ENCODE assay signal across 9 cellular contexts in genomic region chr21:42684109-42684916, GRCh38. TPM values are rescaled to one million over a fixed set of nuclear protein-coding genes. Genes with fewer than 3 reads are reported as not detected.
A peak's percentile ranks its signal among the peaks of the same experiment; 100 is the strongest.
DNase-seq lines count a peak whose midpoint lies in the region; ATAC-seq and TF ChIP-seq lines count a peak whose summit lies in the region.
"Had no signal": no experiment of that assay in that cellular context is flagged by ENCODE, and none has a peak within 500 bp of the region (broad histone marks: within the 10 kb centered on the region; RNA-seq: fewer than 3 reads in every experiment).

No MANE protein-coding gene starts in this region.

- H4K20me1 ChIP-seq in DND-41 (ENCODE audit: insufficient read depth, low read length) = no peaks in the 10 kb centered on the region

- no peaks in the 10 kb centered on the region for H3K9me3 Mint-ChIP-seq in activated naive CD4-positive, alpha-beta T cell treated with anti-CD3 and anti-CD28 coated beads, Interleukin-2, amount 10 ng/mL, durations not matched to agents 7 days and 5 days

- DNase-seq in DND-41 (peak; percentile 92), T-helper 17 cell (peak in 1 of 3 donors; percentile 25), LoVo (ENCODE audit: low spot score) (no peak), NCI-H524 (lab: John Stamatoyannopoulos, UW) (no peak)
- peak; percentile 74 for DNase-seq in activated naive CD4-positive, alpha-beta T cell treated with anti-CD3 and anti-CD28 coated beads, Interleukin-2, amount 10 ng/mL, durations not matched to agents 7 days and 5 days
- peak; percentile 20 to 29 for DNase-seq in stimulated activated CD4-positive, alpha-beta T cell treated with anti-CD3 and anti-CD28 coated beads, Interleukin-15, amount 100 ng/mL, for 1 hour (ENCODE audit: low read depth in 1 of 2, low spot score in 1 of 2)

- ATAC-seq in DND-41 (ENCODE audit: insufficient read depth, low read depth) (peak; percentile 83), T-helper 17 cell (peak; percentile 75), HG02588 (IDR thresholded peaks at IDR 0.05; ENCODE audit: unreplicated experiment) (no peak), HG03469 (IDR thresholded peaks at IDR 0.05; ENCODE audit: unreplicated experiment) (no peak)

- no peaks in the 10 kb centered on the region for H3K79me2 ChIP-seq in DND-41 (ENCODE audit: insufficient read depth, low read length)

- no peaks in the 10 kb centered on the region for H3K9me3 ChIP-seq in DND-41 (ENCODE audit: insufficient read depth, low read length, severe bottlenecking)
- no peaks in the 10 kb centered on the region for H3K9me3 ChIP-seq in T-helper 17 cell (ENCODE audit: control insufficient read depth, low read length, poor library complexity, severe bottlenecking)
- H3K9me3 ChIP-seq: ascending aorta had no signal

- H3K4me3 Mint-ChIP-seq in T-helper 17 cell = peak overlapping the region; percentile 85
- H3K4me3 Mint-ChIP-seq in activated naive CD4-positive, alpha-beta T cell treated with anti-CD3 and anti-CD28 coated beads, Interleukin-2, amount 10 ng/mL, durations not matched to agents 7 days and 5 days = peak overlapping the region; percentile 72

- H3K27me3 Mint-ChIP-seq in T-helper 17 cell = no peaks in the 10 kb centered on the region
- peaks cover 33% of the 10 kb centered on the region for H3K27me3 Mint-ChIP-seq in activated naive CD4-positive, alpha-beta T cell treated with anti-CD3 and anti-CD28 coated beads, Interleukin-2, amount 10 ng/mL, durations not matched to agents 7 days and 5 days

- H3K36me3 Mint-ChIP-seq in T-helper 17 cell (ENCODE audit: low read depth) = no peaks in the 10 kb centered on the region
- peaks cover 1% of the 10 kb centered on the region for H3K36me3 Mint-ChIP-seq in activated naive CD4-positive, alpha-beta T cell treated with anti-CD3 and anti-CD28 coated beads, Interleukin-2, amount 10 ng/mL, durations not matched to agents 7 days and 5 days

- H3K4me1 Mint-ChIP-seq in T-helper 17 cell = peaks cover 24% of the 10 kb centered on the region
- peaks cover 54% of the 10 kb centered on the region for H3K4me1 Mint-ChIP-seq in activated naive CD4-positive, alpha-beta T cell treated with anti-CD3 and anti-CD28 coated beads, Interleukin-2, amount 10 ng/mL, durations not matched to agents 7 days and 5 days

- peak overlapping the region in 1 of 2 experiments; percentile 46; a peak in 2 of 4 replicates for H3K4me3 ChIP-seq in DND-41 (ENCODE audit: low read depth in 1 of 2, low read length in 2 of 2)
- H3K4me3 ChIP-seq: ascending aorta had no signal

- H3K27me3 ChIP-seq in DND-41 (ENCODE audit: insufficient read depth, low read length, poor library complexity) = no peaks in the 10 kb centered on the region
- H3K27me3 ChIP-seq: ascending aorta had no signal

- peaks cover 52% of the 10 kb centered on the region for H3K4me1 ChIP-seq in DND-41 (ENCODE audit: insufficient read depth, low read length)
- H3K4me1 ChIP-seq: ascending aorta had no signal

- no peaks in the 10 kb centered on the region for H3K36me3 ChIP-seq in DND-41 (ENCODE audit: insufficient read depth, low read length)
- H3K36me3 ChIP-seq: ascending aorta had no signal

- H3K4me2 ChIP-seq in DND-41 (ENCODE audit: insufficient read depth, low read length) = peak overlapping the region; percentile 71

- H3K9ac ChIP-seq in DND-41 (ENCODE audit: low read depth, low read length) = peak overlapping the region; percentile 51

- H3K27ac ChIP-seq in DND-41 (ENCODE audit: low read length) = peak overlapping the region; percentile 97
- H3K27ac ChIP-seq: ascending aorta had no signal

- peak overlapping the region; percentile 56; the same call in 1 of the 2 replicates for H2AFZ ChIP-seq in DND-41 (ENCODE audit: low read depth, low read length)

- H3K27ac Mint-ChIP-seq in T-helper 17 cell = peak overlapping the region; percentile 85
- H3K27ac Mint-ChIP-seq in activated naive CD4-positive, alpha-beta T cell treated with anti-CD3 and anti-CD28 coated beads, Interleukin-2, amount 10 ng/mL, durations not matched to agents 7 days and 5 days = peak overlapping the region; percentile 99

- TF ChIP-seq CTCF in DND-41 (IDR thresholded peaks at IDR 0.05; ENCODE audit: borderline replicate concordance, extremely low read depth, low read length, poor library complexity, severe bottlenecking) = peak; percentile 4

- CTCF ChIA-PET in activated naive CD4-positive, alpha-beta T cell treated with anti-CD3 and anti-CD28 coated beads, Interleukin-2, amount 10 ng/mL, durations not matched to agents 7 days and 5 days (lab: Charles Lee) = interaction anchor here (0.7 to 1.0 kb wide), 2 partner anchors 53 to 62 kb away, joined by 3 read pairs; no protein-coding TSS in a partner anchor

RNA-seq across cellular contexts. Expression of gene PDE9A, which starts 30.9 kb away (rescaled TPM):
- 1 to 10 TPM; 4.9 to 6.6 TPM for total RNA-seq in T-helper 17 cell

Comparison
In these comparisons a context has a peak if more than half of its experiments do, and no peak if none do; other contexts are left out.
1. ATAC-seq: peak in DND-41 (single experiment) and T-helper 17 cell (single experiment); none in HG02588 (single experiment) and HG03469 (single experiment).
2. DNase-seq: peak in DND-41 (single experiment), activated naive CD4-positive, alpha-beta T cell treated with anti-CD3 and anti-CD28 coated beads, Interleukin-2, amount 10 ng/mL, durations not matched to agents 7 days and 5 days (single experiment) and stimulated activated CD4-positive, alpha-beta T cell treated with anti-CD3 and anti-CD28 coated beads, Interleukin-15, amount 100 ng/mL, for 1 hour (2 of 2); none in LoVo (single experiment) and NCI-H524 (0 of 2).